In the genomic region with DNA sequence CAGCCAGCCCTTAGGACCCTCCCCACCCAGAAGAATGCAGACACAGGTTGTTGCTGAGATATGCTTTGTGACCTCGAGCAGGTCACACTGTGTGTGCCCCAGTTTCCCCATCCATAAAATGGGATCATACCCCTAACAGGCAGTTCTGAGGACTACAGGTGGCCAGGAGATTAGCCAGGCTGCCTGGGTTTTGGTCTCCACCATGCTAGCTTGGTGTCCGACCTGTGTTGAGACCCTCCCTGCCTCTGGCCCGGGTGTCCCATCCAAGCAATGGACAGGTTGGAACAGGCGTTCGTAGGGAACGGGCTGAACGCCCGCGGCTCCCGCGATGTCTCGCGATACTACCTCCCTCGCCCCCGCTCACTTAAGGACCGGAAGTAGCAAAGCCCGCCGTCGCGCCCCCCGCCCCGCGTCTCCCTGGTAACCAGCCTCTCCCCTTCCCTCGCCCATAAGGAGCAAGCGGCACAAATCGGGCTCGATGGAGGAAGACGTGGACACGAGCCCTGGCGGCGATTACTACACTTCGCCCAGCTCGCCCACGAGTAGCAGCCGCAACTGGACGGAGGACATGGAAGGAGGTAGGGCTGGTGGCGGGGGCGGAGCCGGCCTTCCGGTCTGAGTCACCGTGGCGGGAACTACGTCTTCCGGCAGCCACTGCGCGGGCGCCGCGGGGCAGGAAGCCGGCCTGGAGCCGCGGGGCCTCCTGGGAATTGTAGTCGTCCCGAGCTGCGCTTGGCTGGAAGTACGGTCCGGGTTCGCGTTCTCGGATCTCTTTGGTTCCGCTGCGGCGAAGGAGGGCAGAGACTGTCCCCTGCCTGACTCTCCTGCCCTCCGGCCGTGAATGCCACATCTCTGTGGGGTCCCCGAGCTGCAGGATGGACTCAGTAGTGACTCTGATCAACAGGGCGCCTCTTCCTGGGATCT, we compare ENCODE assay signal across 1 cellular context.
A peak's percentile ranks its signal among the peaks of the same experiment; 100 is the strongest.
TF ChIP-seq lines count a peak whose summit lies in the region.

No MANE protein-coding gene starts in this region.

TF ChIP-seq in HEK293, 187 proteins besides CTCF, POLR2A, EP300 and RAD21 (continued from another document and continues in another):
- TF ChIP-seq, protein P1, sequence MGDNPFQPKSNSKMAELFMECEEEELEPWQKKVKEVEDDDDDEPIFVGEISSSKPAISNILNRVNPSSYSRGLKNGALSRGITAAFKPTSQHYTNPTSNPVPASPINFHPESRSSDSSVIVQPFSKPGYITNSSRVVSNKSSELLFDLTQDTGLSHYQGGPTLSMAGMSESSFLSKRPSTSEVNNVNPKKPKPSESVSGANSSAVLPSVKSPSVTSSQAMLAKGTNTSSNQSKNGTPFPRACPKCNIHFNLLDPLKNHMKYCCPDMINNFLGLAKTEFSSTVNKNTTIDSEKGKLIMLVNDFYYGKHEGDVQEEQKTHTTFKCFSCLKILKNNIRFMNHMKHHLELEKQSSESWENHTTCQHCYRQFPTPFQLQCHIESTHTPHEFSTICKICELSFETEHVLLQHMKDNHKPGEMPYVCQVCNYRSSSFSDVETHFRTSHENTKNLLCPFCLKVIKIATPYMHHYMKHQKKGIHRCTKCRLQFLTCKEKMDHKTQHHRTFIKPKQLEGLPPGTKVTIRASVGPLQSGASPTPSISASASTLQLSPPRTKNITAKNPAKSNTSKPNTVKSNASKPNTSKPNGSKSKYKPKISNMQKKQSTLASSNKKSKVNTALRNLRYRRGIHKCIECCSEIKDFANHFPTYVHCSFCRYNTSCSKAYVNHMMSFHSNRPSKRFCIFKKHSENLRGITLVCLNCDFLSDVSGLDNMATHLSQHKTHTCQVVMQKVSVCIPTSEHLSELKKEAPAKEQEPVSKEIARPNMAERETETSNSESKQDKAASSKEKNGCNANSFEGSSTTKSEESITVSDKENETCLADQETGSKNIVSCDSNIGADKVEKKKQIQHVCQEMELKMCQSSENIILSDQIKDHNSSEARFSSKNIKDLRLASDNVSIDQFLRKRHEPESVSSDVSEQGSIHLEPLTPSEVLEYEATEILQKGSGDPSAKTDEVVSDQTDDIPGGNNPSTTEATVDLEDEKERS (tag by site-specific recombination; IDR thresholded peaks at IDR 0.05): peak; percentile 83; the same call in 1 of the 2 replicates
- TF ChIP-seq ZNF138 (tag by site-specific recombination; IDR thresholded peaks at IDR 0.05; ENCODE audit: borderline replicate concordance) (no peak), FEZF1 (tag by site-specific recombination; IDR thresholded peaks at IDR 0.05) (no peak), ZNF221 (tag by site-specific recombination; IDR thresholded peaks at IDR 0.05; ENCODE audit: borderline replicate concordance) (no peak), ZNF416 (tag by site-specific recombination; IDR thresholded peaks at IDR 0.05) (no peak), ZNF548 (tag by site-specific recombination; IDR thresholded peaks at IDR 0.05) (no peak), SCRT1 (tag by site-specific recombination; IDR thresholded peaks at IDR 0.05; ENCODE audit: borderline replicate concordance) (peak; percentile 77), ZBTB48 (tag by site-specific recombination; IDR thresholded peaks at IDR 0.05) (peak; percentile 15; the same call in 1 of the 2 replicates), ZNF623 (tag by site-specific recombination; IDR thresholded peaks at IDR 0.05) (peak; percentile 18; the same call in 1 of the 2 replicates), ZNF292 (tag by site-specific recombination; IDR thresholded peaks at IDR 0.05; ENCODE audit: borderline replicate concordance, low read depth) (no peak), ZNF335 (tag by site-specific recombination; conservative IDR thresholded peaks at IDR 0.05) (peak; percentile 96), ZNF621 (tag by site-specific recombination; IDR thresholded peaks at IDR 0.05) (no peak), ZNF768 (tag by site-specific recombination; IDR thresholded peaks at IDR 0.05) (no peak), ZNF155 (tag by site-specific recombination; IDR thresholded peaks at IDR 0.05) (no peak), EGR2 (tag by site-specific recombination; IDR thresholded peaks at IDR 0.05; ENCODE audit: low read depth) (peak; percentile 98), ZNF302 (tag by site-specific recombination; IDR thresholded peaks at IDR 0.05; ENCODE audit: low read depth) (no peak), ZNF561 (tag by site-specific recombination; IDR thresholded peaks at IDR 0.05; ENCODE audit: borderline replicate concordance) (peak; percentile 62; the same call in 1 of the 2 replicates), ZNF175 (tag by site-specific recombination; IDR thresholded peaks at IDR 0.05) (no peak), ZNF157 (tag by site-specific recombination; IDR thresholded peaks at IDR 0.05) (no peak), ZNF610 (tag by site-specific recombination; IDR thresholded peaks at IDR 0.05; ENCODE audit: borderline replicate concordance) (peak; percentile 24; the same call in 1 of the 2 replicates), ZNF585B (tag by site-specific recombination; IDR thresholded peaks at IDR 0.05) (no peak), ZNF211 (tag by site-specific recombination; IDR thresholded peaks at IDR 0.05; ENCODE audit: low read depth) (no peak), ZNF629 (tag by site-specific recombination; IDR thresholded peaks at IDR 0.05) (peak; percentile 78)
- TF ChIP-seq, protein P2, sequence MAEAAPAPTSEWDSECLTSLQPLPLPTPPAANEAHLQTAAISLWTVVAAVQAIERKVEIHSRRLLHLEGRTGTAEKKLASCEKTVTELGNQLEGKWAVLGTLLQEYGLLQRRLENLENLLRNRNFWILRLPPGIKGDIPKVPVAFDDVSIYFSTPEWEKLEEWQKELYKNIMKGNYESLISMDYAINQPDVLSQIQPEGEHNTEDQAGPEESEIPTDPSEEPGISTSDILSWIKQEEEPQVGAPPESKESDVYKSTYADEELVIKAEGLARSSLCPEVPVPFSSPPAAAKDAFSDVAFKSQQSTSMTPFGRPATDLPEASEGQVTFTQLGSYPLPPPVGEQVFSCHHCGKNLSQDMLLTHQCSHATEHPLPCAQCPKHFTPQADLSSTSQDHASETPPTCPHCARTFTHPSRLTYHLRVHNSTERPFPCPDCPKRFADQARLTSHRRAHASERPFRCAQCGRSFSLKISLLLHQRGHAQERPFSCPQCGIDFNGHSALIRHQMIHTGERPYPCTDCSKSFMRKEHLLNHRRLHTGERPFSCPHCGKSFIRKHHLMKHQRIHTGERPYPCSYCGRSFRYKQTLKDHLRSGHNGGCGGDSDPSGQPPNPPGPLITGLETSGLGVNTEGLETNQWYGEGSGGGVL (tag by site-specific recombination; IDR thresholded peaks at IDR 0.05): peak; percentile 98
- TF ChIP-seq, protein P3, sequence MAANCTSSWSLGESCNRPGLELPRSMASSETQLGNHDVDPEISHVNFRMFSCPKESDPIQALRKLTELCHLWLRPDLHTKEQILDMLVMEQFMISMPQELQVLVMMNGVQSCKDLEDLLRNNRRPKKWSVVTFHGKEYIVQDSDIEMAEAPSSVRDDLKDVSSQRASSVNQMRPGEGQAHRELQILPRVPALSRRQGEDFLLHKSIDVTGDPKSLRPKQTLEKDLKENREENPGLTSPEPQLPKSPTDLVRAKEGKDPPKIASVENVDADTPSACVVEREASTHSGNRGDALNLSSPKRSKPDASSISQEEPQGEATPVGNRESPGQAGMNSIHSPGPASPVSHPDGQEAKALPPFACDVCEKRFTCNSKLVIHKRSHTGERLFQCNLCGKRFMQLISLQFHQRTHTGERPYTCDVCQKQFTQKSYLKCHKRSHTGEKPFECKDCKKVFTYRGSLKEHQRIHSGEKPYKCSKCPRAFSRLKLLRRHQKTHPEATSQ (tag by site-specific recombination; IDR thresholded peaks at IDR 0.05): no peak
- TF ChIP-seq, protein P4, sequence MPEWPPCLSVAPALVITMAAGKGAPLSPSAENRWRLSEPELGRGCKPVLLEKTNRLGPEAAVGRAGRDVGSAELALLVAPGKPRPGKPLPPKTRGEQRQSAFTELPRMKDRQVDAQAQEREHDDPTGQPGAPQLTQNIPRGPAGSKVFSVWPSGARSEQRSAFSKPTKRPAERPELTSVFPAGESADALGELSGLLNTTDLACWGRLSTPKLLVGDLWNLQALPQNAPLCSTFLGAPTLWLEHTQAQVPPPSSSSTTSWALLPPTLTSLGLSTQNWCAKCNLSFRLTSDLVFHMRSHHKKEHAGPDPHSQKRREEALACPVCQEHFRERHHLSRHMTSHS (tag by site-specific recombination; IDR thresholded peaks at IDR 0.05): no peak
- TF ChIP-seq, protein P5, sequence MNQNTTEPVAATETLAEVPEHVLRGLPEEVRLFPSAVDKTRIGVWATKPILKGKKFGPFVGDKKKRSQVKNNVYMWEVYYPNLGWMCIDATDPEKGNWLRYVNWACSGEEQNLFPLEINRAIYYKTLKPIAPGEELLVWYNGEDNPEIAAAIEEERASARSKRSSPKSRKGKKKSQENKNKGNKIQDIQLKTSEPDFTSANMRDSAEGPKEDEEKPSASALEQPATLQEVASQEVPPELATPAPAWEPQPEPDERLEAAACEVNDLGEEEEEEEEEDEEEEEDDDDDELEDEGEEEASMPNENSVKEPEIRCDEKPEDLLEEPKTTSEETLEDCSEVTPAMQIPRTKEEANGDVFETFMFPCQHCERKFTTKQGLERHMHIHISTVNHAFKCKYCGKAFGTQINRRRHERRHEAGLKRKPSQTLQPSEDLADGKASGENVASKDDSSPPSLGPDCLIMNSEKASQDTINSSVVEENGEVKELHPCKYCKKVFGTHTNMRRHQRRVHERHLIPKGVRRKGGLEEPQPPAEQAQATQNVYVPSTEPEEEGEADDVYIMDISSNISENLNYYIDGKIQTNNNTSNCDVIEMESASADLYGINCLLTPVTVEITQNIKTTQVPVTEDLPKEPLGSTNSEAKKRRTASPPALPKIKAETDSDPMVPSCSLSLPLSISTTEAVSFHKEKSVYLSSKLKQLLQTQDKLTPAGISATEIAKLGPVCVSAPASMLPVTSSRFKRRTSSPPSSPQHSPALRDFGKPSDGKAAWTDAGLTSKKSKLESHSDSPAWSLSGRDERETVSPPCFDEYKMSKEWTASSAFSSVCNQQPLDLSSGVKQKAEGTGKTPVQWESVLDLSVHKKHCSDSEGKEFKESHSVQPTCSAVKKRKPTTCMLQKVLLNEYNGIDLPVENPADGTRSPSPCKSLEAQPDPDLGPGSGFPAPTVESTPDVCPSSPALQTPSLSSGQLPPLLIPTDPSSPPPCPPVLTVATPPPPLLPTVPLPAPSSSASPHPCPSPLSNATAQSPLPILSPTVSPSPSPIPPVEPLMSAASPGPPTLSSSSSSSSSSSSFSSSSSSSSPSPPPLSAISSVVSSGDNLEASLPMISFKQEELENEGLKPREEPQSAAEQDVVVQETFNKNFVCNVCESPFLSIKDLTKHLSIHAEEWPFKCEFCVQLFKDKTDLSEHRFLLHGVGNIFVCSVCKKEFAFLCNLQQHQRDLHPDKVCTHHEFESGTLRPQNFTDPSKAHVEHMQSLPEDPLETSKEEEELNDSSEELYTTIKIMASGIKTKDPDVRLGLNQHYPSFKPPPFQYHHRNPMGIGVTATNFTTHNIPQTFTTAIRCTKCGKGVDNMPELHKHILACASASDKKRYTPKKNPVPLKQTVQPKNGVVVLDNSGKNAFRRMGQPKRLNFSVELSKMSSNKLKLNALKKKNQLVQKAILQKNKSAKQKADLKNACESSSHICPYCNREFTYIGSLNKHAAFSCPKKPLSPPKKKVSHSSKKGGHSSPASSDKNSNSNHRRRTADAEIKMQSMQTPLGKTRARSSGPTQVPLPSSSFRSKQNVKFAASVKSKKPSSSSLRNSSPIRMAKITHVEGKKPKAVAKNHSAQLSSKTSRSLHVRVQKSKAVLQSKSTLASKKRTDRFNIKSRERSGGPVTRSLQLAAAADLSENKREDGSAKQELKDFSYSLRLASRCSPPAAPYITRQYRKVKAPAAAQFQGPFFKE (tag by site-specific recombination; IDR thresholded peaks at IDR 0.05; ENCODE audit: borderline replicate concordance): no peak
- TF ChIP-seq, protein P6, sequence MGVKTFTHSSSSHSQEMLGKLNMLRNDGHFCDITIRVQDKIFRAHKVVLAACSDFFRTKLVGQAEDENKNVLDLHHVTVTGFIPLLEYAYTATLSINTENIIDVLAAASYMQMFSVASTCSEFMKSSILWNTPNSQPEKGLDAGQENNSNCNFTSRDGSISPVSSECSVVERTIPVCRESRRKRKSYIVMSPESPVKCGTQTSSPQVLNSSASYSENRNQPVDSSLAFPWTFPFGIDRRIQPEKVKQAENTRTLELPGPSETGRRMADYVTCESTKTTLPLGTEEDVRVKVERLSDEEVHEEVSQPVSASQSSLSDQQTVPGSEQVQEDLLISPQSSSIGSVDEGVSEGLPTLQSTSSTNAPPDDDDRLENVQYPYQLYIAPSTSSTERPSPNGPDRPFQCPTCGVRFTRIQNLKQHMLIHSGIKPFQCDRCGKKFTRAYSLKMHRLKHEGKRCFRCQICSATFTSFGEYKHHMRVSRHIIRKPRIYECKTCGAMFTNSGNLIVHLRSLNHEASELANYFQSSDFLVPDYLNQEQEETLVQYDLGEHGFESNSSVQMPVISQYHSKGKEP (tag by site-specific recombination; IDR thresholded peaks at IDR 0.05): no peak
- TF ChIP-seq, protein P7, sequence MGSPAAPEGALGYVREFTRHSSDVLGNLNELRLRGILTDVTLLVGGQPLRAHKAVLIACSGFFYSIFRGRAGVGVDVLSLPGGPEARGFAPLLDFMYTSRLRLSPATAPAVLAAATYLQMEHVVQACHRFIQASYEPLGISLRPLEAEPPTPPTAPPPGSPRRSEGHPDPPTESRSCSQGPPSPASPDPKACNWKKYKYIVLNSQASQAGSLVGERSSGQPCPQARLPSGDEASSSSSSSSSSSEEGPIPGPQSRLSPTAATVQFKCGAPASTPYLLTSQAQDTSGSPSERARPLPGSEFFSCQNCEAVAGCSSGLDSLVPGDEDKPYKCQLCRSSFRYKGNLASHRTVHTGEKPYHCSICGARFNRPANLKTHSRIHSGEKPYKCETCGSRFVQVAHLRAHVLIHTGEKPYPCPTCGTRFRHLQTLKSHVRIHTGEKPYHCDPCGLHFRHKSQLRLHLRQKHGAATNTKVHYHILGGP (tag by site-specific recombination; IDR thresholded peaks at IDR 0.05): no peak
- TF ChIP-seq, protein P8, sequence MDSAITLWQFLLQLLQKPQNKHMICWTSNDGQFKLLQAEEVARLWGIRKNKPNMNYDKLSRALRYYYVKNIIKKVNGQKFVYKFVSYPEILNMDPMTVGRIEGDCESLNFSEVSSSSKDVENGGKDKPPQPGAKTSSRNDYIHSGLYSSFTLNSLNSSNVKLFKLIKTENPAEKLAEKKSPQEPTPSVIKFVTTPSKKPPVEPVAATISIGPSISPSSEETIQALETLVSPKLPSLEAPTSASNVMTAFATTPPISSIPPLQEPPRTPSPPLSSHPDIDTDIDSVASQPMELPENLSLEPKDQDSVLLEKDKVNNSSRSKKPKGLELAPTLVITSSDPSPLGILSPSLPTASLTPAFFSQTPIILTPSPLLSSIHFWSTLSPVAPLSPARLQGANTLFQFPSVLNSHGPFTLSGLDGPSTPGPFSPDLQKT (IDR thresholded peaks at IDR 0.05; ENCODE audit: borderline replicate concordance, low read depth, low read length): peak; percentile 89
- TF ChIP-seq, protein P9, sequence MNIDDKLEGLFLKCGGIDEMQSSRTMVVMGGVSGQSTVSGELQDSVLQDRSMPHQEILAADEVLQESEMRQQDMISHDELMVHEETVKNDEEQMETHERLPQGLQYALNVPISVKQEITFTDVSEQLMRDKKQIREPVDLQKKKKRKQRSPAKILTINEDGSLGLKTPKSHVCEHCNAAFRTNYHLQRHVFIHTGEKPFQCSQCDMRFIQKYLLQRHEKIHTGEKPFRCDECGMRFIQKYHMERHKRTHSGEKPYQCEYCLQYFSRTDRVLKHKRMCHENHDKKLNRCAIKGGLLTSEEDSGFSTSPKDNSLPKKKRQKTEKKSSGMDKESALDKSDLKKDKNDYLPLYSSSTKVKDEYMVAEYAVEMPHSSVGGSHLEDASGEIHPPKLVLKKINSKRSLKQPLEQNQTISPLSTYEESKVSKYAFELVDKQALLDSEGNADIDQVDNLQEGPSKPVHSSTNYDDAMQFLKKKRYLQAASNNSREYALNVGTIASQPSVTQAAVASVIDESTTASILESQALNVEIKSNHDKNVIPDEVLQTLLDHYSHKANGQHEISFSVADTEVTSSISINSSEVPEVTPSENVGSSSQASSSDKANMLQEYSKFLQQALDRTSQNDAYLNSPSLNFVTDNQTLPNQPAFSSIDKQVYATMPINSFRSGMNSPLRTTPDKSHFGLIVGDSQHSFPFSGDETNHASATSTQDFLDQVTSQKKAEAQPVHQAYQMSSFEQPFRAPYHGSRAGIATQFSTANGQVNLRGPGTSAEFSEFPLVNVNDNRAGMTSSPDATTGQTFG (tag by site-specific recombination; IDR thresholded peaks at IDR 0.05; ENCODE audit: borderline replicate concordance): no peak
